1 cellular context compared by ENCODE assay signal in the genomic region with DNA sequence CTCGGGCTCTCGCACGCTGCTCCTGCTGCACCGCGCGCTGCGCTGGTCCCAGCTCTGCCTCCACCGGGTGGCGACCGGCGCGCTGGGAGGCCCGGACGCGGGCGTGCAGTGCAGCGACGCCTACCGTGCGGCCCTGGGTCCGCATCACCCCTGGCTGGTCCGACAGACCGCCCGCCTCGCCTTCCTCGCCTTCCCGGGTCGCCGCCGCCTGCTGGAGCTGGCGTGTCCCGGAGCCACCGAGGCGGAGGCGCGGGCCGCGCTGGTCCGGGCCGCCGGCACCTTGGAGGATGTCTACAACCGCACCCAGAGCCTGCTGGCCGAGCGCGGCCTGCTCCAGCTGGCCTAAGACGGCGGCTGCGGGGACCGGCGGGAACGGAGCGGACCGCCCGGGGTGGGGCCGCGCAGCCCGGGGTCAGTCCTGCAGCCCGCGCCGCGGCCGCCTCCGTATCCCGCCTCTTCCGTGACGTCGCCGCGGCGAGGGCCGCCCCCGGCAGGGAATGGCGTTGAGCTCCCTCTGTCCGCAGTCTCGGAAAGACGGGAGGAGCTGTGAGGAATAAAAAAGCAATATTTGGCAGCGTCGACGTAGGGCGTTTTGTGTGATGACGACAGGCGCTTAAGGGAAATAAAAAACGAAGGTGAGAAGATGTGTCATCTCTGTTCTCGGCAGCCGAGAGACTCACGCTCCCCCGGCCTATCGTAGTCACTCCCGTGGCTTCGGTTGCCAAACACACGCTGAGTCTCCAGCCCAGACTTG.
TF ChIP-seq lines count a peak whose summit lies in the region.

No MANE protein-coding gene starts in this region.

TF ChIP-seq in K562, 482 proteins besides CTCF, POLR2A, EP300 and RAD21 (continues in another document):
- no peak for TF ChIP-seq ZEB2 (IDR thresholded peaks at IDR 0.05)
- TF ChIP-seq POLR2H (tag; IDR thresholded peaks at IDR 0.05; ENCODE audit: low read depth): no peak
- no peak for TF ChIP-seq ZNF668 (CRISPR knock-in tag; IDR thresholded peaks at IDR 0.05)
- no peak for TF ChIP-seq ZBTB8A (IDR thresholded peaks at IDR 0.05; ENCODE audit: partially characterized antibody)
- TF ChIP-seq NFXL1 (CRISPR knock-in tag; IDR thresholded peaks at IDR 0.05): no peak
- no peak for TF ChIP-seq ZNF354B (CRISPR knock-in tag; IDR thresholded peaks at IDR 0.05)
- no peak for TF ChIP-seq HDGF (IDR thresholded peaks at IDR 0.05)
- no peak for TF ChIP-seq GTF2F1 (IDR thresholded peaks at IDR 0.05; ENCODE audit: low read depth, low read length)
- no peak for TF ChIP-seq ZNF408 (CRISPR knock-in tag; IDR thresholded peaks at IDR 0.05; ENCODE audit: low read depth)
- TF ChIP-seq MYBL2 (IDR thresholded peaks at IDR 0.05; ENCODE audit: low read depth): no peak
- no peak for TF ChIP-seq MYBL2 (CRISPR knock-in tag; IDR thresholded peaks at IDR 0.05; ENCODE audit: borderline replicate concordance)
- no peak for TF ChIP-seq SAP30 (IDR thresholded peaks at IDR 0.05; ENCODE audit: borderline replicate concordance, insufficient read depth, low read depth, low read length, poor library complexity, severe bottlenecking)
- TF ChIP-seq, protein P1, sequence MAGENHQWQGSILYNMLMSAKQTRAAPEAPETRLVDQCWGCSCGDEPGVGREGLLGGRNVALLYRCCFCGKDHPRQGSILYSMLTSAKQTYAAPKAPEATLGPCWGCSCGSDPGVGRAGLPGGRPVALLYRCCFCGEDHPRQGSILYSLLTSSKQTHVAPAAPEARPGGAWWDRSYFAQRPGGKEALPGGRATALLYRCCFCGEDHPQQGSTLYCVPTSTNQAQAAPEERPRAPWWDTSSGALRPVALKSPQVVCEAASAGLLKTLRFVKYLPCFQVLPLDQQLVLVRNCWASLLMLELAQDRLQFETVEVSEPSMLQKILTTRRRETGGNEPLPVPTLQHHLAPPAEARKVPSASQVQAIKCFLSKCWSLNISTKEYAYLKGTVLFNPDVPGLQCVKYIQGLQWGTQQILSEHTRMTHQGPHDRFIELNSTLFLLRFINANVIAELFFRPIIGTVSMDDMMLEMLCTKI (IDR thresholded peaks at IDR 0.05; ENCODE audit: partially characterized antibody): no peak
- TF ChIP-seq HEY1 (CRISPR knock-in tag; IDR thresholded peaks at IDR 0.05; ENCODE audit: borderline replicate concordance): no peak
- no peak for TF ChIP-seq FOXK1 (CRISPR knock-in tag; IDR thresholded peaks at IDR 0.05; ENCODE audit: borderline replicate concordance)
- no peak for TF ChIP-seq PTBP1 (IDR thresholded peaks at IDR 0.05; ENCODE audit: low read depth, low read length)
- no peak for TF ChIP-seq MECOM (CRISPR knock-in tag; IDR thresholded peaks at IDR 0.05)
- TF ChIP-seq, protein P2, sequence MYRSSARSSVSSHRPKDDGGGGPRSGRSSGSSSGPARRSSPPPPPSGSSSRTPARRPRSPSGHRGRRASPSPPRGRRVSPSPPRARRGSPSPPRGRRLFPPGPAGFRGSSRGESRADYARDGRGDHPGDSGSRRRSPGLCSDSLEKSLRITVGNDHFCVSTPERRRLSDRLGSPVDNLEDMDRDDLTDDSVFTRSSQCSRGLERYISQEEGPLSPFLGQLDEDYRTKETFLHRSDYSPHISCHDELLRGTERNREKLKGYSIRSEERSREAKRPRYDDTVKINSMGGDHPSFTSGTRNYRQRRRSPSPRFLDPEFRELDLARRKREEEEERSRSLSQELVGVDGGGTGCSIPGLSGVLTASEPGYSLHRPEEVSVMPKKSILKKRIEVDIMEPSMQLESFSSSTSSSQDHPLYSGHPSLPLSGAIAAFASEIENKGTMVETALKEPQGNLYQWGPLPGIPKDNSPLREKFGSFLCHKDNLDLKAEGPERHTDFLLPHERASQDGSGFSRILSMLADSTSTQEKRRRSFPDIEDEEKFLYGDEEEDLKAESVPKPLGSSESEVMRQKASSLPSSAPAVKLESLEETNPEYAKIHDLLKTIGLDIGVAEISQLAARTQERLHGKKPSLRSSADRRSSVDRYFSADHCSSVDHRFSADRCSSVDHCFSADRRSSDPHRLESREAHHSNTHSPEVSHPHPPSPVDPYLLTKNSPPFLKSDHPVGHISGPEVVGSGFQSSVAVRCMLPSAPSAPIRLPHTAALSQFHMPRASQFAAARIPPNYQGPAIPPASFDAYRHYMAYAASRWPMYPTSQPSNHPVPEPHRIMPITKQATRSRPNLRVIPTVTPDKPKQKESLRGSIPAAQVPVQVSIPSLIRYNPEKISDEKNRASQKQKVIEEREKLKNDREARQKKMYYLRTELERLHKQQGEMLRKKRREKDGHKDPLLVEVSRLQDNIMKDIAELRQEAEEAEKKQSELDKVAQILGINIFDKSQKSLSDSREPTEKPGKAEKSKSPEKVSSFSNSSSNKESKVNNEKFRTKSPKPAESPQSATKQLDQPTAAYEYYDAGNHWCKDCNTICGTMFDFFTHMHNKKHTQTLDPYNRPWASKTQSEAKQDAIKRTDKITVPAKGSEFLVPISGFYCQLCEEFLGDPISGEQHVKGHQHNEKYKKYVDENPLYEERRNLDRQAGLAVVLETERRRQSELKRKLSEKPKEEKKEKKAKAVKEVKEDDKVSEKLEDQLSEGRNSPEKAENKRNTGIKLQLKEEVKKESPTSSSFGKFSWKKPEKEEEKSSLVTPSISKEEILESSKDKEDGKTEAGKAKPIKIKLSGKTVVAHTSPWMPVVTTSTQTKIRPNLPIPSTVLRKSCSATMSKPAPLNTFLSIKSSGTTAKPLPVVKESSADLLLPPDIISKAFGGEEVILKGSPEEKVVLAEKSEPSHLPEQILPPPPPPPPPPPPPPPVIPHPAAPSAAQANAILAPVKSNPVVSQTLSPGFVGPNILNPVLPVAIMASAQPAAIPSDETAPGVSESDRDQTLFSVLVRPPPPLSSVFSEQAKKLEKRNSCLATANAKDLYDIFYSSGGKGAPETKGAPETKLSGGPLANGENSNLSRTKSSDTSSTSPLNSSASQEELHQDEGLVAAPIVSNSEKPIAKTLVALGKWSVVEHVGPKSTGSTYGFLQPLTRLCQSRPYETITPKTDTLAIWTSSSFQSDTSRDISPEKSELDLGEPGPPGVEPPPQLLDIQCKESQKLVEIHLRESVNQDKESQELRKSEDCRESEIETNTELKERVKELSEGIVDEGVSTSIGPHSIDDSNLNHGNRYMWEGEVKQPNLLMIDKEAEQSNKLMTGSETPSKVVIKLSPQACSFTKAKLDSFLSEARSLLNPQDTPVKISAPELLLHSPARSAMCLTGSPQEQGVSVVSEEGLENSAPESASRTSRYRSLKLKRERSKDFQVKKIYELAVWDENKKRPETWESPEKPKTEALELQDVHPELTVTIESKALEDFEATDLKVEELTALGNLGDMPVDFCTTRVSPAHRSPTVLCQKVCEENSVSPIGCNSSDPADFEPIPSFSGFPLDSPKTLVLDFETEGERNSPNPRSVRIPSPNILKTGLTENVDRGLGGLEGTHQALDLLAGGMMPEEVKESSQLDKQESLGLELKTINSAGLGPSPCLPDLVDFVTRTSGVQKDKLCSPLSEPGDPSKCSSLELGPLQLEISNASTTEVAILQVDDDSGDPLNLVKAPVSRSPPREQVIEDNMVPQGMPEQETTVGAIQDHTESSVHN (IDR thresholded peaks at IDR 0.05; ENCODE audit: borderline replicate concordance in 1 of 2, low read depth in 1 of 2): no peak
- TF ChIP-seq STAG1 (CRISPR knock-in tag; IDR thresholded peaks at IDR 0.05; ENCODE audit: borderline replicate concordance): peak; percentile 56; the same call in 1 of the 2 replicates
- TF ChIP-seq KDM2B (CRISPR knock-in tag; IDR thresholded peaks at IDR 0.05): no peak
- TF ChIP-seq, protein P3, sequence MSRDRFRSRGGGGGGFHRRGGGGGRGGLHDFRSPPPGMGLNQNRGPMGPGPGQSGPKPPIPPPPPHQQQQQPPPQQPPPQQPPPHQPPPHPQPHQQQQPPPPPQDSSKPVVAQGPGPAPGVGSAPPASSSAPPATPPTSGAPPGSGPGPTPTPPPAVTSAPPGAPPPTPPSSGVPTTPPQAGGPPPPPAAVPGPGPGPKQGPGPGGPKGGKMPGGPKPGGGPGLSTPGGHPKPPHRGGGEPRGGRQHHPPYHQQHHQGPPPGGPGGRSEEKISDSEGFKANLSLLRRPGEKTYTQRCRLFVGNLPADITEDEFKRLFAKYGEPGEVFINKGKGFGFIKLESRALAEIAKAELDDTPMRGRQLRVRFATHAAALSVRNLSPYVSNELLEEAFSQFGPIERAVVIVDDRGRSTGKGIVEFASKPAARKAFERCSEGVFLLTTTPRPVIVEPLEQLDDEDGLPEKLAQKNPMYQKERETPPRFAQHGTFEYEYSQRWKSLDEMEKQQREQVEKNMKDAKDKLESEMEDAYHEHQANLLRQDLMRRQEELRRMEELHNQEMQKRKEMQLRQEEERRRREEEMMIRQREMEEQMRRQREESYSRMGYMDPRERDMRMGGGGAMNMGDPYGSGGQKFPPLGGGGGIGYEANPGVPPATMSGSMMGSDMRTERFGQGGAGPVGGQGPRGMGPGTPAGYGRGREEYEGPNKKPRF (IDR thresholded peaks at IDR 0.05; ENCODE audit: low read depth, low read length): no peak
- TF ChIP-seq DACH1 (IDR thresholded peaks at IDR 0.05; ENCODE audit: partially characterized antibody): no peak
- TF ChIP-seq HNRNPK (IDR thresholded peaks at IDR 0.05; ENCODE audit: low read depth, low read length, poor library complexity, severe bottlenecking): no peak
- peak in 1 of 2 experiments; percentile 45; a peak in 2 of 4 replicates for TF ChIP-seq SRF (CRISPR knock-in tag; IDR thresholded peaks at IDR 0.05)
- peak; percentile 82; the same call in 1 of the 2 replicates for TF ChIP-seq GATAD2B (IDR thresholded peaks at IDR 0.05; ENCODE audit: borderline replicate concordance)
- no peak for TF ChIP-seq FOS (IDR thresholded peaks at IDR 0.05; ENCODE audit: extremely low read depth, insufficient read length)
- peak; percentile 87 for TF ChIP-seq KDM5B (IDR thresholded peaks at IDR 0.05; ENCODE audit: insufficient replicate concordance, low read depth, low read length)
- no peak for TF ChIP-seq MTA1 (IDR thresholded peaks at IDR 0.05; ENCODE audit: borderline replicate concordance)
- no peak for TF ChIP-seq TAF7 (tag; IDR thresholded peaks at IDR 0.05)
- TF ChIP-seq, protein P4, sequence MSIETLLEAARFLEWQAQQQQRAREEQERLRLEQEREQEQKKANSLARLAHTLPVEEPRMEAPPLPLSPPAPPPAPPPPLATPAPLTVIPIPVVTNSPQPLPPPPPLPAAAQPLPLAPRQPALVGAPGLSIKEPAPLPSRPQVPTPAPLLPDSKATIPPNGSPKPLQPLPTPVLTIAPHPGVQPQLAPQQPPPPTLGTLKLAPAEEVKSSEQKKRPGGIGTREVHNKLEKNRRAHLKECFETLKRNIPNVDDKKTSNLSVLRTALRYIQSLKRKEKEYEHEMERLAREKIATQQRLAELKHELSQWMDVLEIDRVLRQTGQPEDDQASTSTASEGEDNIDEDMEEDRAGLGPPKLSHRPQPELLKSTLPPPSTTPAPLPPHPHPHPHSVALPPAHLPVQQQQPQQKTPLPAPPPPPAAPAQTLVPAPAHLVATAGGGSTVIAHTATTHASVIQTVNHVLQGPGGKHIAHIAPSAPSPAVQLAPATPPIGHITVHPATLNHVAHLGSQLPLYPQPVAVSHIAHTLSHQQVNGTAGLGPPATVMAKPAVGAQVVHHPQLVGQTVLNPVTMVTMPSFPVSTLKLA (conservative IDR thresholded peaks at IDR 0.05): peak in 1 of 2 experiments; percentile 76; a peak in 2 of 4 replicates
- TF ChIP-seq NR2C2 (CRISPR knock-in tag; IDR thresholded peaks at IDR 0.05): peak; percentile 82
- peak; percentile 82 for TF ChIP-seq NR2C2 (tag; IDR thresholded peaks at IDR 0.05)
- TF ChIP-seq, protein P5, sequence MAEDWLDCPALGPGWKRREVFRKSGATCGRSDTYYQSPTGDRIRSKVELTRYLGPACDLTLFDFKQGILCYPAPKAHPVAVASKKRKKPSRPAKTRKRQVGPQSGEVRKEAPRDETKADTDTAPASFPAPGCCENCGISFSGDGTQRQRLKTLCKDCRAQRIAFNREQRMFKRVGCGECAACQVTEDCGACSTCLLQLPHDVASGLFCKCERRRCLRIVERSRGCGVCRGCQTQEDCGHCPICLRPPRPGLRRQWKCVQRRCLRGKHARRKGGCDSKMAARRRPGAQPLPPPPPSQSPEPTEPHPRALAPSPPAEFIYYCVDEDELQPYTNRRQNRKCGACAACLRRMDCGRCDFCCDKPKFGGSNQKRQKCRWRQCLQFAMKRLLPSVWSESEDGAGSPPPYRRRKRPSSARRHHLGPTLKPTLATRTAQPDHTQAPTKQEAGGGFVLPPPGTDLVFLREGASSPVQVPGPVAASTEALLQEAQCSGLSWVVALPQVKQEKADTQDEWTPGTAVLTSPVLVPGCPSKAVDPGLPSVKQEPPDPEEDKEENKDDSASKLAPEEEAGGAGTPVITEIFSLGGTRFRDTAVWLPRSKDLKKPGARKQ (CRISPR knock-in tag; IDR thresholded peaks at IDR 0.05): no peak
- no peak for TF ChIP-seq ZNF561 (CRISPR knock-in tag; conservative IDR thresholded peaks at IDR 0.05)
- TF ChIP-seq, protein P6, sequence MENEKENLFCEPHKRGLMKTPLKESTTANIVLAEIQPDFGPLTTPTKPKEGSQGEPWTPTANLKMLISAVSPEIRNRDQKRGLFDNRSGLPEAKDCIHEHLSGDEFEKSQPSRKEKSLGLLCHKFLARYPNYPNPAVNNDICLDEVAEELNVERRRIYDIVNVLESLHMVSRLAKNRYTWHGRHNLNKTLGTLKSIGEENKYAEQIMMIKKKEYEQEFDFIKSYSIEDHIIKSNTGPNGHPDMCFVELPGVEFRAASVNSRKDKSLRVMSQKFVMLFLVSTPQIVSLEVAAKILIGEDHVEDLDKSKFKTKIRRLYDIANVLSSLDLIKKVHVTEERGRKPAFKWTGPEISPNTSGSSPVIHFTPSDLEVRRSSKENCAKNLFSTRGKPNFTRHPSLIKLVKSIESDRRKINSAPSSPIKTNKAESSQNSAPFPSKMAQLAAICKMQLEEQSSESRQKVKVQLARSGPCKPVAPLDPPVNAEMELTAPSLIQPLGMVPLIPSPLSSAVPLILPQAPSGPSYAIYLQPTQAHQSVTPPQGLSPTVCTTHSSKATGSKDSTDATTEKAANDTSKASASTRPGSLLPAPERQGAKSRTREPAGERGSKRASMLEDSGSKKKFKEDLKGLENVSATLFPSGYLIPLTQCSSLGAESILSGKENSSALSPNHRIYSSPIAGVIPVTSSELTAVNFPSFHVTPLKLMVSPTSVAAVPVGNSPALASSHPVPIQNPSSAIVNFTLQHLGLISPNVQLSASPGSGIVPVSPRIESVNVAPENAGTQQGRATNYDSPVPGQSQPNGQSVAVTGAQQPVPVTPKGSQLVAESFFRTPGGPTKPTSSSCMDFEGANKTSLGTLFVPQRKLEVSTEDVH (IDR thresholded peaks at IDR 0.05; ENCODE audit: low read depth, partially characterized antibody): peak; percentile 41
- no peak for TF ChIP-seq SMARCA5 (IDR thresholded peaks at IDR 0.05)
- TF ChIP-seq NFE2 (IDR thresholded peaks at IDR 0.05; ENCODE audit: low read depth): no peak
- TF ChIP-seq NUFIP1 (IDR thresholded peaks at IDR 0.05; ENCODE audit: partially characterized antibody): no peak
- no peak for TF ChIP-seq SRSF7 (optimal IDR thresholded peaks at IDR 0.05; ENCODE audit: low read depth, low read length)
- TF ChIP-seq BRF1 (IDR thresholded peaks at IDR 0.05; ENCODE audit: borderline replicate concordance, extremely low read depth, insufficient read length): no peak
- TF ChIP-seq MEIS2 (IDR thresholded peaks at IDR 0.05; ENCODE audit: partially characterized antibody): no peak
- TF ChIP-seq PHF21A (IDR thresholded peaks at IDR 0.05; ENCODE audit: borderline replicate concordance, low read depth): no peak
- no peak for TF ChIP-seq CHD4 (IDR thresholded peaks at IDR 0.05; ENCODE audit: insufficient read depth, insufficient replicate concordance, low read depth, low read length, poor library complexity, severe bottlenecking)
- TF ChIP-seq NCOA4 (IDR thresholded peaks at IDR 0.05; ENCODE audit: partially characterized antibody): no peak
- TF ChIP-seq CBX2 (IDR thresholded peaks at IDR 0.05; ENCODE audit: insufficient read depth, low read length, poor library complexity, severe bottlenecking): no peak
